Comparison of ENCODE assay signal across 1 cellular context in the genomic region with DNA sequence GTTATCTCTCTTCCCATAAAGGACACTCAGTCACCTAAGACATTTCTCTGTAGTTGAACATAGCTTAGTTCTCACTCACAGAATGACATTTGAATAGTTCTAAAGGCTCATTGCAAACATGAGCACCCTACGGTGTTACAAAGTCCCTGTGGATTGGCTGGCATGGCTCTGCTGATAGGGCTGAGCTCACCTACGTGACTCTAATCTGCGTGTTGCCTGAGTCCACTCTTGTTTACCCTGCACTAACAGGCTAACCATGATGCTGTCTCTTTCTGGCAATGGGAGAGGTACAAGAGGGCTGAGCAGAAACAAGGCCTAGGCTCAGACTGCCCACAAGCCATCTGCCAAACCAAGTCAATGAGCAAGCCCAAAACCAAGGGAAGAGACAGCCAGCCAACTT.
TF ChIP-seq lines count a peak whose summit lies in the region.

No MANE protein-coding gene starts in this region.

TF ChIP-seq in WTC11, 78 proteins besides CTCF, POLR2A, EP300 and RAD21:
- TF ChIP-seq, protein P1, sequence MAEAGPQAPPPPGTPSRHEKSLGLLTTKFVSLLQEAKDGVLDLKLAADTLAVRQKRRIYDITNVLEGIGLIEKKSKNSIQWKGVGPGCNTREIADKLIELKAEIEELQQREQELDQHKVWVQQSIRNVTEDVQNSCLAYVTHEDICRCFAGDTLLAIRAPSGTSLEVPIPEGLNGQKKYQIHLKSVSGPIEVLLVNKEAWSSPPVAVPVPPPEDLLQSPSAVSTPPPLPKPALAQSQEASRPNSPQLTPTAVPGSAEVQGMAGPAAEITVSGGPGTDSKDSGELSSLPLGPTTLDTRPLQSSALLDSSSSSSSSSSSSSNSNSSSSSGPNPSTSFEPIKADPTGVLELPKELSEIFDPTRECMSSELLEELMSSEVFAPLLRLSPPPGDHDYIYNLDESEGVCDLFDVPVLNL (CRISPR knock-in tag; IDR thresholded peaks at IDR 0.05; ENCODE audit: borderline replicate concordance, low read depth) = no peak
